26 cellular contexts compared by ENCODE assay signal in genomic region chrX:28848707-28849106, GRCh38.
"Had no signal": no experiment of that assay in that cellular context is flagged by ENCODE, and none has a peak within 500 bp of the region (broad histone marks: within the 10 kb centered on the region; RNA-seq: fewer than 3 reads in every experiment).

No MANE protein-coding gene starts in this region.

- H3K4me3 Mint-ChIP-seq: activated CD8-positive, alpha-beta T cell treated with anti-CD3 and anti-CD28 coated beads, Interleukin-2, amount 10 ng/mL, durations not matched to agents 7 days and 5 days; activated naive CD4-positive, alpha-beta T cell treated with anti-CD3 and anti-CD28 coated beads, Interleukin-2, amount 50 U/mL, for 24 hours; IgD-negative memory B cell; T-cell had no signal

- H3K36me3 Mint-ChIP-seq: activated naive CD4-positive, alpha-beta T cell treated with anti-CD3 and anti-CD28 coated beads, Interleukin-2, amount 50 U/mL, for 24 hours; IgD-negative memory B cell; T-cell had no signal

- ATAC-seq: activated CD4-positive, CD25-positive, alpha-beta regulatory T cell treated with anti-CD3 and anti-CD28 coated beads, Interleukin-2, amount 50 U/mL, for 24 hours; activated CD8-positive, alpha-beta T cell treated with anti-CD3 and anti-CD28 coated beads, Interleukin-2, amount 10 ng/mL, durations not matched to agents 7 days and 5 days; body of pancreas; Panc1; Right ventricle myocardium inferior; T-cell had no signal

- H3K4me3 ChIP-seq: ascending aorta, body of pancreas, SK-N-MC had no signal

- H3K27ac Mint-ChIP-seq: activated CD8-positive, alpha-beta T cell treated with anti-CD3 and anti-CD28 coated beads, Interleukin-2, amount 10 ng/mL, durations not matched to agents 7 days and 5 days; activated naive CD4-positive, alpha-beta T cell treated with anti-CD3 and anti-CD28 coated beads, Interleukin-2, amount 50 U/mL, for 24 hours; IgD-negative memory B cell; T-cell had no signal

- H3K27me3 Mint-ChIP-seq: activated naive CD4-positive, alpha-beta T cell treated with anti-CD3 and anti-CD28 coated beads, Interleukin-2, amount 50 U/mL, for 24 hours; IgD-negative memory B cell; T-cell had no signal

- H3K27ac ChIP-seq: ascending aorta, SK-N-MC, WERI-Rb-1 had no signal

- H3K4me1 Mint-ChIP-seq: activated naive CD4-positive, alpha-beta T cell treated with anti-CD3 and anti-CD28 coated beads, Interleukin-2, amount 50 U/mL, for 24 hours; IgD-negative memory B cell; T-cell had no signal

- DNase-seq: activated CD4-positive, alpha-beta T cell treated with anti-CD3 and anti-CD28 coated beads for 4 hours; activated CD4-positive, alpha-beta T cell treated with anti-CD3 and anti-CD28 coated beads, Interleukin-2, amount 50 U/mL, for 4 hours; activated CD8-positive, alpha-beta memory T cell treated with anti-CD3 and anti-CD28 coated beads, Interleukin-2, amount 50 U/mL, for 48 hours; activated CD8-positive, alpha-beta T cell treated with anti-CD3 and anti-CD28 coated beads, Interleukin-2, amount 10 ng/mL, durations not matched to agents 7 days and 5 days; activated T-cell treated with anti-CD3 and anti-CD28 coated beads, Interleukin-2, amount 50 U/mL, for 1 hour; body of pancreas; KG1; NCI-H1048; NCI-H146; NCI-H187 treated with DMSO at 0.1 percent for 48 hours; NCI-H2171; NCI-H226; NCI-H526; NCI-H774; OCI-M1; RPMI8226; T-cell; T-helper 2 cell; WERI-Rb-1 had no signal
